8 cellular contexts compared by ENCODE assay signal in the genomic region with DNA sequence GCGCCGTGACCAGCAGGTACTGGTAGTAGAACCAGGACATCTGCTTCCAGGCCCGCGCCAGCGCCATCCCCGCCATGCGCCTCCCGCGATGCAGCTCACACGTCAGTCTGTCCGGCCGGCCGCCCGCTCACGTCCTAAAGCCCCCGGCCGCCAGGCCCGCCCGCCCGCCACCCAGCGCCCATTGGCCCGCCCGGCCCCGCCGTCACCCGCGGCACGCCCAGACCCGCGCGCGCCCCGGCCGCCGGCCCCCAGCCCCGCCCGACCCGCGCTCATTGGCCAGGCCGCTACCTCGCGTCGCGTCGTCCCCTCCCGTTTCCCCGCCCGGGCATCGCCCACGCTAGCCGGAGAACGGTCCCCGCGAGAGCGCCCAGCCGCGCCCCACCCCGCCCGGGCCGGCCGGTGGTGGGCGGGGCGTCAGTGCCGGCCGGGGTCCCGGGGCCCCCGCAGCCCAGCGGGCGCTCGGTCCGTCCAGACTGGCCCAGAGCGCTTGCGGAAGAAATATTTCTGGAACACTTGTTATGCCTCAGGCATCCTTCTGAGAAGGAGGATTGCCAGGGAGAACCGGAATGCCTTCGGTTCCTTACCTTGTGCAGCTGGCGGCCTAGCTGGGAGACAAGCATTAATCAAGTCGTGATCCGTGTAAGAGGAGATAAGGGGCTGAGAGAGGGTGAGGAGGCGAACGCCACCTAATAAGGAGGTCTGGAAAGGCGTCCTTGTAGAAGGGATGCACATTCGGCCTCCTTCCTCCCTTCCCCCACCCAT. TPM values are rescaled to one million over a fixed set of nuclear protein-coding genes. Genes with fewer than 3 reads are reported as not detected.
DNase-seq lines count a peak whose midpoint lies in the region; TF ChIP-seq lines count a peak whose summit lies in the region.

A gene with protein sequence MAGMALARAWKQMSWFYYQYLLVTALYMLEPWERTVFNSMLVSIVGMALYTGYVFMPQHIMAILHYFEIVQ (minus strand): TSS at position 109 of the 762 bp plus-strand sequence. CDS start 33 bp downstream, at position 76.

- H3K27ac ChIP-seq in stomach smooth muscle (ENCODE audit: low read length), result peak within 1 kb of the TSS; percentile 94

- no peak for TF ChIP-seq CTCF in neural crest cell (conservative IDR thresholded peaks at IDR 0.05)

- H3K36me3 ChIP-seq in ES-I3 (ENCODE audit: insufficient read depth, low read length) (no peaks in the 10 kb centered on the region), HAP-1 (replicated peaks) (peaks cover under 1% of the 10 kb centered on the region; the same call in 1 of the 2 replicates), MG63 (0 out of 2 replicates have a peak, but pooled peaks cover under 1% of the 10 kb centered on the region), stomach smooth muscle (ENCODE audit: control insufficient read depth in 2 of 2, insufficient read depth in 2 of 2, low read length in 2 of 2) (no peaks in the 10 kb centered on the region)

- in situ Hi-C loops in HAP-1 (cut with MboI; ENCODE audit: low sequenced_read_pairs), result no loop called here

- H3K4me1 Mint-ChIP-seq in neural crest cell, result peaks cover 27% of the 10 kb centered on the region

- H3K9me3 ChIP-seq in ES-I3 (ENCODE audit: control insufficient read depth, insufficient read depth, low read length), result no peaks in the 10 kb centered on the region
- H3K9me3 ChIP-seq in HAP-1, result no peaks in the 10 kb centered on the region
- H3K9me3 ChIP-seq in MG63, result no peaks in the 10 kb centered on the region
- H3K9me3 ChIP-seq in stomach smooth muscle (ENCODE audit: control insufficient read depth in 2 of 2, low read length in 2 of 2), result no peaks in the 10 kb centered on the region

- no peaks in the 10 kb centered on the region for H3K27me3 Mint-ChIP-seq in neural crest cell (ENCODE audit: low read depth)

- peaks cover 2% of the 10 kb centered on the region for H3K36me3 Mint-ChIP-seq in neural crest cell (ENCODE audit: low read depth)

- peak within 1 kb of the TSS; percentile 97 for H3K27ac Mint-ChIP-seq in neural crest cell (ENCODE audit: unreplicated experiment)

- H3K4me1 ChIP-seq in ES-I3 (ENCODE audit: insufficient read depth, low read length) (no peaks in the 10 kb centered on the region), HAP-1 (peaks cover 12% of the 10 kb centered on the region), stomach smooth muscle (ENCODE audit: control insufficient read depth, insufficient read depth, low read length) (peaks cover 7% of the 10 kb centered on the region)

- H3K9ac ChIP-seq in ES-I3 (ENCODE audit: low read depth, low read length) (peak within 1 kb of the TSS; percentile 99), stomach smooth muscle (ENCODE audit: low read length in 2 of 2) (peak within 1 kb of the TSS; percentile 95)

- H3K27me3 ChIP-seq in HAP-1 (ENCODE audit: low read depth) (no peaks in the 10 kb centered on the region), MG63 (no peaks in the 10 kb centered on the region), stomach smooth muscle (ENCODE audit: control insufficient read depth in 1 of 2, insufficient read depth in 2 of 2, low read length in 2 of 2) (no peaks in the 10 kb centered on the region)

- peak within 1 kb of the TSS; percentile 92 for H3K4me3 Mint-ChIP-seq in neural crest cell

- no peaks in the 10 kb centered on the region for H3K9me3 Mint-ChIP-seq in neural crest cell

- peak within 1 kb of the TSS; percentile 51 for H3K4me3 ChIP-seq in HAP-1
- H3K4me3 ChIP-seq in MG63, result peak within 1 kb of the TSS; percentile 58
- peak within 1 kb of the TSS; percentile 87 to 94 for H3K4me3 ChIP-seq in stomach smooth muscle (ENCODE audit: low read length in 2 of 2)

- DNase-seq in HAP-1 (ENCODE audit: low spot score in 2 of 2) (peak; percentile 90 to 95), MG63 (peak; percentile 90), SHP77 (lab: John Stamatoyannopoulos, UW) (peak; percentile 92 to 97), activated gamma-delta T cell (lab: John Stamatoyannopoulos, UW) (peak; percentile 88), fibroblast of the conjunctiva (ENCODE audit: low read depth) (peak; percentile 75), neural crest cell (ENCODE audit: low read depth, low spot score) (peak; percentile 79)

RNA-seq across cellular contexts. Expression of the gene that starts here (rescaled TPM):
- 6.9 and 17.1 TPM in 2 replicates for total RNA-seq in MG63 (2014; rRNA removed; shearing (Covaris generic); ENCODE audit: low replicate concordance)
- total RNA-seq in neural crest cell, result 24.5 and 24.7 TPM in 2 replicates

Comparison
In these comparisons a context has a peak if more than half of its experiments do, and no peak if none do; other contexts are left out.
1. Peak in every context shown above with its lines: DNase-seq, H3K4me3 ChIP-seq and H3K27ac ChIP-seq.